Comparison of ENCODE assay signal across 20 cellular contexts in the genomic region with DNA sequence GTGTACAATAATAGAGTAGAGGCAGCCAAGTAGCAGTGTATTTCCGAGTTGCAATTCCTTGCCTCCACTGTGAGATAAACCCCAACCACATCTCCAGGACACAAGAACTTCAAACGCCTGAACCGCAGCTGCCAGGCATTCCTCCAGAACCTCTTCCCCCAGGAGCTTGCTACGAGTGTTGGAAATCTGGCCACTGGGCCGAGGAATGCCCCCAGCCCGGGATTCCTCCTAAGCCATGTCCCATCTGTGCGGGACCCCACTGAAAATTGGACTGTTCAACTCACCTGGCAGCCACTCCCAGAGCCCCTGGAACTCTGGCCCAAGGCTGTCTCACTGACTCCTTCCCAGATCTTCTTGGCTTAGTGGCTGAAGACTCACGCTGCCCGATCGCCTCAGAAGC. TPM values are rescaled to one million over a fixed set of nuclear protein-coding genes. Genes with fewer than 3 reads are reported as not detected.
"Had no signal": no experiment of that assay in that cellular context is flagged by ENCODE, and none has a peak within 500 bp of the region (broad histone marks: within the 10 kb centered on the region; RNA-seq: fewer than 3 reads in every experiment).

No MANE protein-coding gene starts in this region.

RNA-seq across cellular contexts. Expression of gene PRRT1B, which starts 3.9 kb away (rescaled TPM):
- total RNA-seq: naive thymus-derived CD4-positive, alpha-beta T cell; naive thymus-derived CD8-positive, alpha-beta T cell; natural killer cell; natural killer cell treated with Interleukin-12 subunit alpha and Interleukin-12 subunit beta and Interleukin-15 and Interleukin-18, amount 100 ng/mL, for 72 hours; neural crest cell; occipital lobe; omental fat pad; osteoblast; osteocyte; psoas muscle; pulmonary artery endothelial cell; right atrium auricular region; right cardiac atrium; sciatic nerve; sigmoid colon; skeletal muscle tissue; smooth muscle cell; spleen had no signal
- polyA plus RNA-seq: naive thymus-derived CD4-positive, alpha-beta T cell; naive thymus-derived CD8-positive, alpha-beta T cell; neural cell; ovary; psoas muscle; right cardiac atrium; smooth muscle cell; spleen had no signal
